25 cellular contexts compared by ENCODE assay signal in the genomic region with DNA sequence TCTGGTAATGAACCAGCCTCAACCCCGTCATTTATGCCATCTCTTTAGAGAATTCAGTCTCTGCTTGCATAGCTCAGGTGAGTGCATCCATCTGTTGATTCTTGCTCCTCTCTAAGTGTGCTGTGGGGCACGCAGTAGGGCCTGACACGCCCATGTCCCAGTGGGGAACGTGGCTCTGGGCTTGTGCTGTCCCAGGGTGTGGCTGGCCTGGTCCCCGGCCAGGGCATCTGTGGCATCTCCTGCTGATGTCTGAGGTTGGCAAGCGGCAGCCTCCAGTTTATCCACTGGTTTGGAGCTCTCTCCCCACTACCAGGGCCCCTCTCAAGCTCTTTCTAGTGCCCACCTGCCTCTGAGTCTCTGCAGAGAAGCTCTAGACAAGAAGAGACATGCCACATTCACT.
DNase-seq lines count a peak whose midpoint lies in the region; ATAC-seq, FAIRE-seq and TF ChIP-seq lines count a peak whose summit lies in the region.
"Had no signal": no experiment of that assay in that cellular context is flagged by ENCODE, and none has a peak within 500 bp of the region (broad histone marks: within the 10 kb centered on the region; RNA-seq: fewer than 3 reads in every experiment).

No MANE protein-coding gene starts in this region.

- H3K27ac Mint-ChIP-seq in GM23338, result no peak overlapping the region
- peak overlapping the region in 1 of 2 donors; percentile 15 for H3K27ac Mint-ChIP-seq in effector memory CD8-positive, alpha-beta T cell
- H3K27ac Mint-ChIP-seq: CD8-positive, alpha-beta T cell had no signal

- H3K4me3 Mint-ChIP-seq in GM23338, result no peak overlapping the region
- no peak overlapping the region for H3K4me3 Mint-ChIP-seq in effector memory CD8-positive, alpha-beta T cell
- H3K4me3 Mint-ChIP-seq: CD8-positive, alpha-beta T cell had no signal

- no peaks in the 10 kb centered on the region for H3K36me3 Mint-ChIP-seq in GM23338 (ENCODE audit: low read depth)
- H3K36me3 Mint-ChIP-seq in effector memory CD8-positive, alpha-beta T cell (ENCODE audit: insufficient read depth), result peaks cover 3% of the 10 kb centered on the region
- H3K36me3 Mint-ChIP-seq: CD8-positive, alpha-beta T cell had no signal

- H3K27ac ChIP-seq in GM23338 (ENCODE audit: low read depth) (no peak overlapping the region), smooth muscle cell (ENCODE audit: low read depth) (no peak overlapping the region)
- H3K27ac ChIP-seq: BLaER1, HL-60 had no signal

- H2AFZ ChIP-seq in GM23338 (peak overlapping the region; percentile 32; the same call in 1 of the 2 replicates), smooth muscle cell (ENCODE audit: low read depth) (no peak overlapping the region)

- 86% methylated on average over 6 of the region's 6 CpGs for WGBS in smooth muscle cell (ENCODE audit: low lambda C conversion rate)

- TF ChIP-seq CTCF in GM23338 (conservative IDR thresholded peaks at IDR 0.05; ENCODE audit: low read depth in 2 of 2), result no peak
- TF ChIP-seq CTCF in bronchial epithelial cell (IDR thresholded peaks at IDR 0.05; ENCODE audit: insufficient read depth, low read length, severe bottlenecking), result no peak
- TF ChIP-seq CTCF in smooth muscle cell (IDR thresholded peaks at IDR 0.05; ENCODE audit: borderline replicate concordance, insufficient read depth, poor library complexity, severe bottlenecking), result no peak

- no peaks in the 10 kb centered on the region for H3K9me3 Mint-ChIP-seq in GM23338
- no peaks in the 10 kb centered on the region for H3K9me3 Mint-ChIP-seq in effector memory CD8-positive, alpha-beta T cell
- H3K9me3 Mint-ChIP-seq: CD8-positive, alpha-beta T cell had no signal

- no peaks in the 10 kb centered on the region for H3K4me1 ChIP-seq in GM23338 (ENCODE audit: insufficient read depth)
- no peaks in the 10 kb centered on the region for H3K4me1 ChIP-seq in smooth muscle cell (ENCODE audit: low read depth)
- H3K4me1 ChIP-seq: BLaER1 had no signal

- H3K9me3 ChIP-seq in smooth muscle cell (replicated peaks; ENCODE audit: low read depth), result no peaks in the 10 kb centered on the region
- H3K9me3 ChIP-seq: BLaER1, MG63, SK-N-SH had no signal

- no peak overlapping the region for H3K9ac ChIP-seq in smooth muscle cell (ENCODE audit: low read depth)
- H3K9ac ChIP-seq: BLaER1, SK-N-SH had no signal

- peaks cover 4% of the 10 kb centered on the region for H3K27me3 Mint-ChIP-seq in GM23338 (ENCODE audit: insufficient read depth, low read depth, poor library complexity)
- peaks cover 14 to 34% of the 10 kb centered on the region in 2 donors for H3K27me3 Mint-ChIP-seq in effector memory CD8-positive, alpha-beta T cell

- FAIRE-seq in bronchial epithelial cell (lab: Jason Lieb, UNC), result no peak
- FAIRE-seq: GM12891, GM19239 had no signal

- no peak for ATAC-seq in GM23338
- no peak for ATAC-seq in effector memory CD8-positive, alpha-beta T cell (replicated peaks)
- ATAC-seq: CD8-positive, alpha-beta T cell had no signal

- DNase-seq in GM23338 (ENCODE audit: low spot score) (no peak), NCI-H1105 treated with DMSO at 0.1 percent for 48 hours (lab: John Stamatoyannopoulos, UW) (peak; percentile 41), bronchial epithelial cell (ENCODE audit: low read depth) (peak; percentile 68), myocyte (ENCODE audit: low read depth) (peak; percentile 27), smooth muscle cell (lab: John Stamatoyannopoulos, UW; ENCODE audit: unreplicated experiment) (no peak), activated T-cell treated with anti-CD3 and anti-CD28 coated beads for 4 hours (no peak), putamen (ENCODE audit: low spot score) (no peak)
- DNase-seq in effector memory CD8-positive, alpha-beta T cell, result no peak
- DNase-seq: Calu3; CD8-positive, alpha-beta T cell; DMS53; H7; IMR-90; MG63; NCI-H1048; NCI-H146; NCI-H2081; NCI-H2227 treated with DMSO at 0.1 percent for 48 hours; NCI-H526 treated with DMSO at 0.1 percent for 48 hours; SHP77 treated with DMSO at 0.1 percent for 48 hours; SK-N-SH had no signal

- no peaks in the 10 kb centered on the region for H3K4me1 Mint-ChIP-seq in GM23338
- H3K4me1 Mint-ChIP-seq in effector memory CD8-positive, alpha-beta T cell (ENCODE audit: low read depth in 2 of 2), result no peaks in the 10 kb centered on the region

- H4K20me1 ChIP-seq in GM23338 (replicated peaks; ENCODE audit: insufficient read depth) (no peaks in the 10 kb centered on the region), smooth muscle cell (ENCODE audit: low read depth) (no peaks in the 10 kb centered on the region)
- H4K20me1 ChIP-seq: BLaER1 had no signal

- H3K4me2 ChIP-seq in GM23338, result no peak overlapping the region
- H3K4me2 ChIP-seq in smooth muscle cell, result no peak overlapping the region
- H3K4me2 ChIP-seq: BLaER1, SK-N-SH had no signal

- H3K36me3 ChIP-seq in GM23338 (ENCODE audit: insufficient read depth) (no peaks in the 10 kb centered on the region), bronchial epithelial cell (ENCODE audit: control insufficient read depth, insufficient read depth, low read length) (no peaks in the 10 kb centered on the region), smooth muscle cell (ENCODE audit: low read depth) (no peaks in the 10 kb centered on the region)
- H3K36me3 ChIP-seq: BLaER1, MG63 had no signal

- H3K9me2 ChIP-seq in GM23338 (ENCODE audit: insufficient read depth), result peaks cover 3% of the 10 kb centered on the region; the same call in 1 of the 2 replicates
- H3K9me2 ChIP-seq: SK-N-SH had no signal

- no peak overlapping the region for H3K4me3 ChIP-seq in GM23338
- H3K4me3 ChIP-seq in bronchial epithelial cell (ENCODE audit: low read depth, low read length), result no peak overlapping the region
- H3K4me3 ChIP-seq in smooth muscle cell, result no peak overlapping the region
- H3K4me3 ChIP-seq: BLaER1, MG63 had no signal

- H3K79me2 ChIP-seq in GM23338 (replicated peaks; ENCODE audit: insufficient read depth) (no peaks in the 10 kb centered on the region), smooth muscle cell (ENCODE audit: low read depth) (no peaks in the 10 kb centered on the region)

- H3F3A ChIP-seq in GM23338 (replicated peaks; ENCODE audit: low read depth), result no peaks in the 10 kb centered on the region
- no peaks in the 10 kb centered on the region for H3F3A ChIP-seq in smooth muscle cell (ENCODE audit: low read depth)

- no peaks in the 10 kb centered on the region for H3K27me3 ChIP-seq in GM23338 (ENCODE audit: insufficient read depth)
- H3K27me3 ChIP-seq in bronchial epithelial cell (ENCODE audit: control insufficient read depth, insufficient read depth, low read length), result no peaks in the 10 kb centered on the region
- no peaks in the 10 kb centered on the region for H3K27me3 ChIP-seq in smooth muscle cell (ENCODE audit: low read depth)
- H3K27me3 ChIP-seq: BLaER1 had no signal

TF ChIP-seq in GM23338, 12 proteins besides CTCF, POLR2A, EP300 and RAD21 (continues in another document):
- TF ChIP-seq CREB1 (CRISPR knock-in tag; IDR thresholded peaks at IDR 0.05; ENCODE audit: low read depth) (no peak), NANOG (IDR thresholded peaks at IDR 0.05; ENCODE audit: borderline replicate concordance) (no peak), EZH2 (IDR thresholded peaks at IDR 0.05; ENCODE audit: low read depth, unreplicated experiment) (no peak), REST (IDR thresholded peaks at IDR 0.05; ENCODE audit: unreplicated experiment) (no peak), POLR2AphosphoS5 (IDR thresholded peaks at IDR 0.05; ENCODE audit: low read depth) (no peak), ZNF331 (CRISPR knock-in tag; IDR thresholded peaks at IDR 0.05; ENCODE audit: low read depth) (no peak), JUNB (IDR thresholded peaks at IDR 0.05; ENCODE audit: unreplicated experiment) (no peak), STAT1 (IDR thresholded peaks at IDR 0.05; ENCODE audit: unreplicated experiment) (no peak)
- TF ChIP-seq, protein P1, sequence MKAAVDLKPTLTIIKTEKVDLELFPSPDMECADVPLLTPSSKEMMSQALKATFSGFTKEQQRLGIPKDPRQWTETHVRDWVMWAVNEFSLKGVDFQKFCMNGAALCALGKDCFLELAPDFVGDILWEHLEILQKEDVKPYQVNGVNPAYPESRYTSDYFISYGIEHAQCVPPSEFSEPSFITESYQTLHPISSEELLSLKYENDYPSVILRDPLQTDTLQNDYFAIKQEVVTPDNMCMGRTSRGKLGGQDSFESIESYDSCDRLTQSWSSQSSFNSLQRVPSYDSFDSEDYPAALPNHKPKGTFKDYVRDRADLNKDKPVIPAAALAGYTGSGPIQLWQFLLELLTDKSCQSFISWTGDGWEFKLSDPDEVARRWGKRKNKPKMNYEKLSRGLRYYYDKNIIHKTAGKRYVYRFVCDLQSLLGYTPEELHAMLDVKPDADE (IDR thresholded peaks at IDR 0.05), result no peak

Comparison
In these comparisons a context has a peak if more than half of its experiments do, and no peak if none do; other contexts are left out.
1. DNase-seq: peak in NCI-H1105 treated with DMSO at 0.1 percent for 48 hours (single experiment), bronchial epithelial cell (single experiment) and myocyte (single experiment); none in GM23338 (single experiment), effector memory CD8-positive, alpha-beta T cell (0 of 3), smooth muscle cell (single experiment), activated T-cell treated with anti-CD3 and anti-CD28 coated beads for 4 hours (single experiment) and putamen (single experiment).